ENCODE assay signal across 23 cellular contexts in the genomic region with DNA sequence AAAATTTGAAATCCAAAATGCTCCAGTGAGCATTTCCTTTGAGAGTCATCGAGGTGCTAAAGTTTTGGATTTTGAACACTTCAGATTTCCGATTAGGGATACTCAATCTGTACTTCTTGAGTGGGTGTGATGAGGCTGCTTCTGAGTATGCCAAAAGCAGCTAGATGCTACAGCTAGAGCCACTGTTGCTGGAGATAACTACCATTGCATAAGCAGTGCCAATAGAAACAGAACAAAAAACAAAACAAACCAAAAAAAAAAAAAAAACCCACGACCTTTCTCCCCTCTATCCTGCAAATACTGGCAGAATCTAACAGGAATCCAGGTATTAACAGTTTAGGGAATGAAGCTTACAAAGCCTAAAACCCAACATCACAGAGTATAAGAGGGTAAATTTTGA. TPM values are rescaled to one million over a fixed set of nuclear protein-coding genes. Genes with fewer than 3 reads are reported as not detected.
"Had no signal": no experiment of that assay in that cellular context is flagged by ENCODE, and none has a peak within 500 bp of the region (broad histone marks: within the 10 kb centered on the region; RNA-seq: fewer than 3 reads in every experiment).

No MANE protein-coding gene starts in this region.

- H3K27ac ChIP-seq: adrenal gland, gastrocnemius medialis, lower lobe of right lung, neutrophil, WERI-Rb-1 had no signal

- H3K4me1 ChIP-seq: lower lobe of right lung had no signal

- H3K27me3 ChIP-seq: adrenal gland, gastrocnemius medialis, neutrophil had no signal

- DNase-seq: activated CD4-positive, alpha-beta T cell treated with anti-CD3 and anti-CD28 coated beads for 1 hour; activated CD4-positive, alpha-beta T cell treated with anti-CD3 and anti-CD28 coated beads, Interleukin-2, amount 50 U/mL, for 4 hours; activated gamma-delta T cell treated with Interleukin-2 at 50 U/mL for 16 hours; adrenal gland; gastrocnemius medialis; immature natural killer cell; lower lobe of right lung; stimulated activated CD4-positive, alpha-beta T cell treated with anti-CD3 and anti-CD28 coated beads, Interleukin-12 subunit alpha, Interleukin-12 subunit beta, amount 100 ng/mL, for 4 hours; stimulated activated CD4-positive, alpha-beta T cell treated with anti-CD3 and anti-CD28 coated beads, Interleukin-1b, Interleukin-23, amount 100 ng/mL, for 48 hours; stimulated activated CD8-positive, alpha-beta memory T cell treated with anti-CD3 and anti-CD28 coated beads, Interleukin-4, amount 100 ng/mL, for 48 hours; stimulated activated naive CD4-positive, alpha-beta T cell; substantia nigra; SW 1271; T-helper 2 cell; WERI-Rb-1 had no signal

- H3K4me3 ChIP-seq: adrenal gland, gastrocnemius medialis, lower lobe of right lung had no signal

- H3K36me3 ChIP-seq: WERI-Rb-1 had no signal

- H3K9me3 ChIP-seq: adrenal gland, gastrocnemius medialis, lower lobe of right lung, neutrophil had no signal

- ATAC-seq: activated naive CD4-positive, alpha-beta T cell treated with anti-CD3 and anti-CD28 coated beads, Interleukin-2, amount 50 U/mL, for 72 hours; gastrocnemius medialis; lower lobe of right lung; natural killer cell treated with Interleukin-12 subunit alpha and Interleukin-12 subunit beta and Interleukin-15 and Interleukin-18, amount 100 ng/mL, for 72 hours had no signal

RNA-seq across cellular contexts. Expression of gene PKD2L2, which starts 43.5 kb away (rescaled TPM):
- total RNA-seq: activated CD8-positive, alpha-beta memory T cell treated with anti-CD3 and anti-CD28 coated beads for 36 hours; activated T-helper 1 cell treated with anti-CD3 and anti-CD28 coated beads, Interleukin-12 subunit alpha, Interleukin-12 subunit beta, Interleukin-2, Interleukin-4 antibody, amounts not matched to agents 30 ng/mL and 10 ng/mL and 1 ng/mL, durations not matched to agents 14 hours and 24 hours and 36 hours; bronchial epithelial cell; epithelial cell of proximal tubule; lower lobe of right lung; mesenteric fat pad; natural killer cell treated with Interleukin-12 subunit alpha and Interleukin-12 subunit beta and Interleukin-15 and Interleukin-18, amount 100 ng/mL, for 72 hours had no signal
